9 cellular contexts compared by ENCODE assay signal in the genomic region with DNA sequence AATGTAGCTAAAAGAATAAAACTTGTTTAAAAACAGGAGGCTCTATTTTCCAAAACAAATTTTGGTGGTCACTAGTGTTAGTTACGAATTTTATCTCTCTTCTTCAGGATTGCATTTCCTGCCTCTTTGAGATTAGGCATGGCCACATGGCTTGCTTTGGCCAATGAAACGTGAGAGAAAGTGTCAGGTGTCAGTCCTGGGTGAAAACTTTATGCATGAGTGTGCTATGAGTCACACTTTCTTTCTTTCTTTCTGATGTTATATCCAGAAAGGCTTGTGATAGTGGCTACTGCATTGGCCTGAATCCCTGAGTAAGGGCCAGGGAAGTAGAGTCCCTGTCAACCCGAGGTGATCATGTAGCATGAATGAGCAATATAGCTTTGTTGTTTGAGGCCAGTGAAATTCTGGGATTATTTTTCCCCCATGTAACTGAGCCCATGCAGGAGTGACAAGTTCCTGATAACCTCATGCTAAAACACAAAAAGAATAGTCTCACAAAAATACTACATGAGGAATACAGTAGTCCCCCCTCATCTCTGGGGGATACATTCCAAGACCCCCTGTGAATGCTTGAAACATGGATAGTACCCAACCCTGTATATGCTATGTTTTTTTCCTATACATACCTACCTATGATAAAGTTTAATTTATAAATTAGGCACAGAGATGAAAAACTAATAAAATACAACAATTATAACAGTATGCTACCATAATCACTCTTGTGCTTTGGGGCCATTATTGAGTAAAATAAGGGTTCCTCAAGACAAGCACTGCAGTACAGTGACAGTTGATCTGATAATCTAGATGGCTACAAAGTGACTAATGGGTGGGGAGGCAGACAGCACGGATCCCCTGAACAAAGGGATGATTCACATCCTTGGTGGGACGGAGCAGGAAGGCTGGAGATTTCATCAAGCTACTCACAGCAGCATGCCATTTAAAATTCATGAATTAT.
DNase-seq lines count a peak whose midpoint lies in the region; ATAC-seq, FAIRE-seq and TF ChIP-seq lines count a peak whose summit lies in the region.
"Had no signal": no experiment of that assay in that cellular context is flagged by ENCODE, and none has a peak within 500 bp of the region (broad histone marks: within the 10 kb centered on the region; RNA-seq: fewer than 3 reads in every experiment).

No MANE protein-coding gene starts in this region.

- peaks cover 0 to 3% (median 0%) of the 10 kb centered on the region in 4 experiments; a peak in 1 of 7 replicates for H3K4me1 ChIP-seq in H1 (replicated peaks in 1 of 4; ENCODE audit: control insufficient read depth in 3 of 4, insufficient read depth in 4 of 4, low read length in 3 of 4)

- POLR2A ChIA-PET in H1 (lab: Charles Lee; ENCODE audit: partially characterized antibody): no interaction called here

- no peak for TF ChIP-seq CTCF in H1 (IDR thresholded peaks at IDR 0.05; ENCODE audit: control extremely low read depth in 1 of 3, insufficient read depth in 1 of 3, low read depth in 1 of 3, low read length in 3 of 3)

- H4K91ac ChIP-seq in H1 (replicated peaks; ENCODE audit: insufficient read length, low read length): peak overlapping the region; percentile 58

- no peak overlapping the region for H3K23ac ChIP-seq in H1 (ENCODE audit: insufficient read length)

- H2BK120ac ChIP-seq in H1 (replicated peaks; ENCODE audit: low read depth, low read length): no peak overlapping the region

- no peak overlapping the region for H2AFZ ChIP-seq in H1 (ENCODE audit: low read length)

- no peak overlapping the region for H3K4ac ChIP-seq in H1 (replicated peaks; ENCODE audit: insufficient read length, low read depth, low read length)

- H3K27ac ChIP-seq in H1 (ENCODE audit: low read depth, low read length): no peak overlapping the region

- no peaks in the 10 kb centered on the region for H3K36me3 ChIP-seq in H1 (ENCODE audit: control insufficient read depth in 2 of 4, insufficient read depth in 4 of 4, low read length in 3 of 4)
- no peaks in the 10 kb centered on the region for H3K36me3 ChIP-seq in H7 (replicated peaks; ENCODE audit: control insufficient read depth, insufficient read depth, low read length)

- no peak for TF ChIP-seq EP300 in H1 (IDR thresholded peaks at IDR 0.05; ENCODE audit: borderline replicate concordance in 1 of 2, low read depth in 2 of 2, low read length in 2 of 2)

- no peak for TF ChIP-seq RAD21 in H1 (IDR thresholded peaks at IDR 0.05 in 1 of 2, conservative IDR thresholded peaks at IDR 0.05 in 1 of 2; ENCODE audit: low read depth in 2 of 2, low read length in 2 of 2)

- H2BK12ac ChIP-seq in H1 (ENCODE audit: low read depth, low read length): no peak overlapping the region

- H2BK20ac ChIP-seq in H1 (ENCODE audit: low read length): no peak overlapping the region

- no peak for FAIRE-seq in H1 (lab: Jason Lieb, UNC)

- H3K9ac ChIP-seq in H1 (replicated peaks in 1 of 4; ENCODE audit: extremely low read depth in 1 of 4, low read depth in 3 of 4, low read length in 3 of 4): no peak overlapping the region; a peak in 1 of 7 replicates

- H2AK5ac ChIP-seq in H1 (ENCODE audit: low read depth, low read length): no peak overlapping the region

- H4K20me1 ChIP-seq in H1 (replicated peaks in 1 of 2; ENCODE audit: control insufficient read depth in 1 of 2, insufficient read depth in 2 of 2, low read length in 2 of 2): no peaks in the 10 kb centered on the region

- no peak for TF ChIP-seq POLR2A in H1 (IDR thresholded peaks at IDR 0.05; ENCODE audit: control extremely low read depth in 1 of 2, low read depth in 2 of 2, low read length in 2 of 2)

- no peak overlapping the region for H4K8ac ChIP-seq in H1 (ENCODE audit: extremely low read depth, insufficient read depth, low read length)

- H3K23me2 ChIP-seq in H1 (ENCODE audit: low read depth, low read length): no peaks in the 10 kb centered on the region

- H3K4me2 ChIP-seq in H1 (ENCODE audit: insufficient read depth in 1 of 2, low read depth in 2 of 2, low read length in 2 of 2): no peak overlapping the region

- H3K79me1 ChIP-seq in H1 (ENCODE audit: low read depth, low read length): no peaks in the 10 kb centered on the region

- peak; percentile 65 for DNase-seq in activated effector memory CD4-positive, alpha-beta T cell treated with anti-CD3 and anti-CD28 coated beads, Interleukin-2, amount 50 U/mL, for 16 hours
- no peak for DNase-seq in activated effector memory CD4-positive, alpha-beta T cell treated with Interleukin-2 at 50 U/mL for 16 hours
- DNase-seq in OCI-M2 (lab: John Stamatoyannopoulos, UW; ENCODE audit: unreplicated experiment): peak; percentile 64
- no peak for DNase-seq in H1 (ENCODE audit: low read depth in 1 of 2, low spot score in 2 of 2)
- peak; percentile 45 for DNase-seq in stimulated activated CD4-positive, alpha-beta T cell treated with anti-CD3 and anti-CD28 coated beads, Interleukin-4, amount 100 ng/mL, for 24 hours
- no peak for DNase-seq in H7
- DNase-seq in SHP77 (lab: John Stamatoyannopoulos, UW): no peak
- DNase-seq: DND-41 had no signal

- H3K9me3 ChIP-seq in H1 (ENCODE audit: insufficient read depth in 2 of 2, low read depth in 1 of 2, low read length in 1 of 2): 0 out of 4 replicates have a peak, but pooled peaks cover 3 to 4% of the 10 kb centered on the region in 2 experiments

- H4K5ac ChIP-seq in H1 (ENCODE audit: insufficient read length, low read depth, low read length): no peak overlapping the region

- H3K27me3 ChIP-seq in H1 (replicated peaks in 1 of 4; ENCODE audit: control insufficient read depth in 3 of 4, extremely low read depth in 1 of 4, insufficient read depth in 3 of 4, low read length in 3 of 4): no peaks in the 10 kb centered on the region
- no peaks in the 10 kb centered on the region for H3K27me3 ChIP-seq in H7 (ENCODE audit: control insufficient read depth, insufficient read depth, low read length)

- H3K14ac ChIP-seq in H1 (ENCODE audit: insufficient read length): no peak overlapping the region

- CTCF ChIA-PET in H1 (lab: Charles Lee; ENCODE audit: partially characterized antibody): interaction anchor here (0.8 kb wide), 1 partner anchor 166 kb away, joined by 3 read pairs; no protein-coding TSS in a partner anchor

- H3K18ac ChIP-seq in H1 (ENCODE audit: extremely low read depth, low read length): no peak overlapping the region

- no peak overlapping the region for H2BK15ac ChIP-seq in H1 (ENCODE audit: low read length)

- no peak overlapping the region for H3K4me3 ChIP-seq in H1 (ENCODE audit: extremely low read depth in 1 of 4, insufficient read depth in 2 of 4, low read depth in 3 of 4, low read length in 4 of 4)
- no peak overlapping the region for H3K4me3 ChIP-seq in H7 (ENCODE audit: insufficient read depth, low read depth, low read length)

- H3K79me2 ChIP-seq in H1 (ENCODE audit: control insufficient read depth in 1 of 2, insufficient read depth in 2 of 2, low read length in 2 of 2): no peaks in the 10 kb centered on the region

- no peak overlapping the region for H2BK5ac ChIP-seq in H1 (ENCODE audit: low read depth, low read length)

- 81% methylated on average over 5 of the region's 5 CpGs; no CpG with 5 or more reads in 1 of the 2 experiments for WGBS in H1 (ENCODE audit: extremely low coverage in 1 of 2, insufficient coverage in 1 of 2, insufficient read length in 1 of 2, insufficient replicate concordance in 2 of 2, low coverage in 1 of 2, low lambda C conversion rate in 2 of 2, missing lambda C conversion rate in 1 of 2), 2 experiments

- no peak overlapping the region for H3K56ac ChIP-seq in H1 (replicated peaks; ENCODE audit: insufficient read length, low read depth, low read length)

- ATAC-seq in HG02973 (IDR thresholded peaks at IDR 0.05; ENCODE audit: unreplicated experiment): peak; percentile 78

TF ChIP-seq in H1, 55 proteins besides CTCF, POLR2A, EP300 and RAD21:
- TF ChIP-seq, protein P1, sequence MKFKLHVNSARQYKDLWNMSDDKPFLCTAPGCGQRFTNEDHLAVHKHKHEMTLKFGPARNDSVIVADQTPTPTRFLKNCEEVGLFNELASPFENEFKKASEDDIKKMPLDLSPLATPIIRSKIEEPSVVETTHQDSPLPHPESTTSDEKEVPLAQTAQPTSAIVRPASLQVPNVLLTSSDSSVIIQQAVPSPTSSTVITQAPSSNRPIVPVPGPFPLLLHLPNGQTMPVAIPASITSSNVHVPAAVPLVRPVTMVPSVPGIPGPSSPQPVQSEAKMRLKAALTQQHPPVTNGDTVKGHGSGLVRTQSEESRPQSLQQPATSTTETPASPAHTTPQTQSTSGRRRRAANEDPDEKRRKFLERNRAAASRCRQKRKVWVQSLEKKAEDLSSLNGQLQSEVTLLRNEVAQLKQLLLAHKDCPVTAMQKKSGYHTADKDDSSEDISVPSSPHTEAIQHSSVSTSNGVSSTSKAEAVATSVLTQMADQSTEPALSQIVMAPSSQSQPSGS (IDR thresholded peaks at IDR 0.05; ENCODE audit: low read length): no peak
- TF ChIP-seq SP1 (IDR thresholded peaks at IDR 0.05; ENCODE audit: low read depth, low read length) (no peak), RXRA (IDR thresholded peaks at IDR 0.05; ENCODE audit: insufficient read depth, low read depth, low read length) (no peak), SAP30 (IDR thresholded peaks at IDR 0.05; ENCODE audit: insufficient read depth, insufficient replicate concordance, low read length) (no peak), HDAC2 (IDR thresholded peaks at IDR 0.05; ENCODE audit: borderline replicate concordance in 1 of 2, low read depth in 2 of 2, low read length in 2 of 2) (no peak), POU5F1 (IDR thresholded peaks at IDR 0.05; ENCODE audit: low read depth, low read length) (no peak), RNF2 (IDR thresholded peaks at IDR 0.05; ENCODE audit: borderline replicate concordance, low read depth, low read length, missing control alignments, poor library complexity, severe bottlenecking) (no peak), CEBPB (IDR thresholded peaks at IDR 0.05; ENCODE audit: low read depth, low read length) (no peak), CREB1 (IDR thresholded peaks at IDR 0.05) (no peak), RFX5 (IDR thresholded peaks at IDR 0.05; ENCODE audit: borderline replicate concordance, low read depth, low read length) (no peak), BACH1 (IDR thresholded peaks at IDR 0.05; ENCODE audit: low read length) (no peak), CHD1 (IDR thresholded peaks at IDR 0.05; ENCODE audit: low read depth, low read length) (no peak), BCL11A (IDR thresholded peaks at IDR 0.05; ENCODE audit: low read depth in 2 of 2, low read length in 2 of 2) (no peak)
- TF ChIP-seq, protein P2, sequence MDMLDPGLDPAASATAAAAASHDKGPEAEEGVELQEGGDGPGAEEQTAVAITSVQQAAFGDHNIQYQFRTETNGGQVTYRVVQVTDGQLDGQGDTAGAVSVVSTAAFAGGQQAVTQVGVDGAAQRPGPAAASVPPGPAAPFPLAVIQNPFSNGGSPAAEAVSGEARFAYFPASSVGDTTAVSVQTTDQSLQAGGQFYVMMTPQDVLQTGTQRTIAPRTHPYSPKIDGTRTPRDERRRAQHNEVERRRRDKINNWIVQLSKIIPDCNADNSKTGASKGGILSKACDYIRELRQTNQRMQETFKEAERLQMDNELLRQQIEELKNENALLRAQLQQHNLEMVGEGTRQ (IDR thresholded peaks at IDR 0.05; ENCODE audit: low read length): no peak

Comparison
In these comparisons a context has a peak if more than half of its experiments do, and no peak if none do; other contexts are left out.
1. DNase-seq: peak in activated effector memory CD4-positive, alpha-beta T cell treated with anti-CD3 and anti-CD28 coated beads, Interleukin-2, amount 50 U/mL, for 16 hours (single experiment), OCI-M2 (single experiment) and stimulated activated CD4-positive, alpha-beta T cell treated with anti-CD3 and anti-CD28 coated beads, Interleukin-4, amount 100 ng/mL, for 24 hours (single experiment); none in activated effector memory CD4-positive, alpha-beta T cell treated with Interleukin-2 at 50 U/mL for 16 hours (single experiment), H1 (0 of 2), H7 (single experiment) and SHP77 (0 of 2).